Comparison of ENCODE assay signal across 8 cellular contexts in the genomic region with DNA sequence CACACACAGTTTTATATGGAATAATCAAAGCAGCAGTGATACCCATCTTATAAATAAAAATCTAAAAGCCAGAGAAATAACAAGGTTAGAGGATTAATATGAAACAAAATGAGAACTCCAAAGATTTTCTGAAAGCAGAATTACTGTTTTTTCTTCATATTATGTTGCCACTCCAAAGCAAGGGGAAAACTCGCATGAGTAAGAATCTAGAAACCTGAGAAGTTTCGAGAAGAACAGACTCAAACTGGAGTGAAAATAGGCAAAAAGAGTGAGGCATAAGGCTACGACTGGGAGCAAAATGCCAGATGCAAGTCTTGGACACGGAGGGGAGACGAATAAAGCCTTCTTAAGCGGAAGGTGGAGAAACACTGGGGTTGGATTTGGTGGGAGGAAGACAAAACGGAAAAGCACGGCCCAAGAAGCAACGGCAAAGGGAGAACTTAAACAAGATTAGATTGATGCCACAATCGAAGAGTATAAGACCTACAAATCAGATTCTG. TPM values are rescaled to one million over a fixed set of nuclear protein-coding genes. Genes with fewer than 3 reads are reported as not detected.
A peak's percentile ranks its signal among the peaks of the same experiment; 100 is the strongest.
DNase-seq lines count a peak whose midpoint lies in the region; ATAC-seq and TF ChIP-seq lines count a peak whose summit lies in the region.

No MANE protein-coding gene starts in this region.

- TF ChIP-seq CTCF in MM.1S (IDR thresholded peaks at IDR 0.05; ENCODE audit: low read length) (no peak), cardiac fibroblast (IDR thresholded peaks at IDR 0.05; ENCODE audit: low read depth, low read length) (no peak), GM13977 (IDR thresholded peaks at IDR 0.05; ENCODE audit: extremely low read depth, insufficient read depth, missing control alignments) (no peak)

- H3K36me3 ChIP-seq in MM.1S (replicated peaks; ENCODE audit: insufficient read depth, low read length) (no peaks in the 10 kb centered on the region), mesodermal cell (ENCODE audit: control insufficient read depth, insufficient read depth, low read length) (peaks cover 18% of the 10 kb centered on the region)

- in situ Hi-C loops in GM13977 (cut with MboI; ENCODE audit: low pct_unique_long_range_greater_than_20kb, low sequenced_read_pairs, unreplicated experiment): no loop called here

- peaks cover 11% of the 10 kb centered on the region for H3F3A ChIP-seq in MM.1S (ENCODE audit: insufficient read depth, low read length)

- H3K4me2 ChIP-seq in MM.1S (ENCODE audit: low read depth, low read length): peak overlapping the region; percentile 59

- ATAC-seq in GM18909 (IDR thresholded peaks at IDR 0.05; ENCODE audit: poor library complexity, unreplicated experiment): no peak

- H3K4me1 ChIP-seq in MM.1S (ENCODE audit: low read length) (peaks cover 11% of the 10 kb centered on the region), mesodermal cell (ENCODE audit: control insufficient read depth, insufficient read depth, low read length, poor library complexity, severe bottlenecking) (no peaks in the 10 kb centered on the region)

- H2AFZ ChIP-seq in MM.1S (ENCODE audit: low read length): peak overlapping the region; percentile 85

- no peaks in the 10 kb centered on the region for H3K9me3 ChIP-seq in MM.1S (replicated peaks; ENCODE audit: insufficient read depth, low read length)
- H3K9me3 ChIP-seq in mesodermal cell (ENCODE audit: control insufficient read depth, low read length): no peaks in the 10 kb centered on the region

- H3K27ac ChIP-seq in MM.1S (ENCODE audit: low read length) (peak overlapping the region; percentile 90), mesodermal cell (ENCODE audit: low read depth, low read length, severe bottlenecking) (peak overlapping the region; percentile 98)

- no peaks in the 10 kb centered on the region for H3K9me2 ChIP-seq in MM.1S (replicated peaks; ENCODE audit: insufficient read depth, low read length)

- 0% methylated on average over 10 of the region's 10 CpGs for WGBS in mesodermal cell (ENCODE audit: insufficient coverage in 2 of 2), 2 experiments

- H3K79me2 ChIP-seq in MM.1S (ENCODE audit: low read length): peaks cover 59% of the 10 kb centered on the region

- DNase-seq in GF-D8 (lab: John Stamatoyannopoulos, UW): peak; percentile 15
- no peak for DNase-seq in MM.1S
- peak; percentile 42 to 45 for DNase-seq in cardiac fibroblast (ENCODE audit: low read depth in 2 of 2)
- DNase-seq in GM13977 (ENCODE audit: low spot score): no peak
- no peak for DNase-seq in T1000 (lab: John Stamatoyannopoulos, UW)
- no peak for DNase-seq in islet precursor cell

- 0 out of 2 replicates have a peak, but pooled peaks cover 5% of the 10 kb centered on the region for H4K20me1 ChIP-seq in MM.1S (ENCODE audit: insufficient read depth, low read length)

- peak overlapping the region; percentile 89 for H3K9ac ChIP-seq in MM.1S (ENCODE audit: low read length)

- H3K27me3 ChIP-seq in MM.1S (replicated peaks; ENCODE audit: insufficient read depth, low read length): no peaks in the 10 kb centered on the region

- H3K4me3 ChIP-seq in MM.1S (ENCODE audit: low read length) (peak overlapping the region; percentile 95), cardiac fibroblast (replicated peaks in 1 of 2; ENCODE audit: low read depth in 2 of 2, low read length in 2 of 2) (peak overlapping the region; percentile 85 to 99), mesodermal cell (ENCODE audit: extremely low read depth, insufficient read depth, low read length, poor library complexity, severe bottlenecking) (peak overlapping the region; percentile 96)

RNA-seq across cellular contexts. Expression of a gene that starts 0.9 kb away (rescaled TPM):
- 49.6 TPM for polyA plus RNA-seq in mesodermal cell (2013, experiment 1 of 2)
- polyA plus RNA-seq in mesodermal cell (2013, experiment 2 of 2): 47.6 TPM

Comparison
In these comparisons a context has a peak if more than half of its experiments do, and no peak if none do; other contexts are left out.
1. DNase-seq: peak in GF-D8 (single experiment) and cardiac fibroblast (2 of 2); none in MM.1S (single experiment), GM13977 (single experiment), T1000 (single experiment) and islet precursor cell (single experiment).
2. Peak in every context shown above with its lines, with median percentiles within 50 percentile points of each other: H3K4me3 ChIP-seq.